ENCODE assay signal across 11 cellular contexts in genomic region chr15:58447244-58448010, GRCh38. TPM values are rescaled to one million over a fixed set of nuclear protein-coding genes. Genes with fewer than 3 reads are reported as not detected.
DNase-seq lines count a peak whose midpoint lies in the region; ATAC-seq, FAIRE-seq and TF ChIP-seq lines count a peak whose summit lies in the region.
"Had no signal": no experiment of that assay in that cellular context is flagged by ENCODE, and none has a peak within 500 bp of the region (broad histone marks: within the 10 kb centered on the region; RNA-seq: fewer than 3 reads in every experiment).

No MANE protein-coding gene starts in this region.

- H3K4me3 Mint-ChIP-seq in natural killer cell (no peak overlapping the region), endothelial cell (ENCODE audit: unreplicated experiment) (no peak overlapping the region)

- intact Hi-C loops in sciatic nerve (cut with DNase I): no loop called here
- intact Hi-C loops in natural killer cell (cut with micrococcal nuclease): no loop called here

- no peak overlapping the region for H3K4me3 ChIP-seq in bronchial epithelial cell (ENCODE audit: low read depth, low read length)
- H3K4me3 ChIP-seq: pancreas had no signal

- no peaks in the 10 kb centered on the region for H3K36me3 ChIP-seq in bronchial epithelial cell (ENCODE audit: control insufficient read depth, insufficient read depth, low read length)
- H3K36me3 ChIP-seq: pancreas had no signal

- H3K36me3 Mint-ChIP-seq in natural killer cell: no peaks in the 10 kb centered on the region
- H3K36me3 Mint-ChIP-seq in endothelial cell (ENCODE audit: low read depth, unreplicated experiment): no peaks in the 10 kb centered on the region

- peak; percentile 88 for DNase-seq in EH (ENCODE audit: low read depth)
- peak; percentile 97 for DNase-seq in MV-4-11 (lab: John Stamatoyannopoulos, UW)
- DNase-seq in bronchial epithelial cell (ENCODE audit: low read depth): peak; percentile 74
- no peak for DNase-seq in sciatic nerve (ENCODE audit: low spot score)
- no peak for DNase-seq in natural killer cell
- DNase-seq in activated CD4-positive, CD25-positive, alpha-beta regulatory T cell treated with anti-CD3 and anti-CD28 coated beads, Interleukin-2, amount 50 U/mL, for 72 hours: no peak
- DNase-seq in endothelial cell (ENCODE audit: low spot score): no peak
- no peak for DNase-seq in RWPE1 (ENCODE audit: low spot score)
- DNase-seq: HCEC 1CT; pancreas; stimulated activated CD8-positive, alpha-beta memory T cell treated with anti-CD3 and anti-CD28 coated beads, Interleukin-4, amount 100 ng/mL, for 48 hours had no signal

- H3K27ac ChIP-seq in RWPE1: no peak overlapping the region

- TF ChIP-seq CTCF in bronchial epithelial cell (IDR thresholded peaks at IDR 0.05; ENCODE audit: insufficient read depth, low read length, severe bottlenecking) (no peak), natural killer cell (IDR thresholded peaks at IDR 0.05) (no peak), endothelial cell (IDR thresholded peaks at IDR 0.05; ENCODE audit: unreplicated experiment) (no peak), RWPE1 (conservative IDR thresholded peaks at IDR 0.05; ENCODE audit: low read depth) (no peak)

- H3K27ac Mint-ChIP-seq in natural killer cell: peak overlapping the region in 1 of 2 donors; percentile 63
- no peak overlapping the region for H3K27ac Mint-ChIP-seq in endothelial cell (ENCODE audit: unreplicated experiment)

- no peak for FAIRE-seq in bronchial epithelial cell (lab: Jason Lieb, UNC)
- FAIRE-seq: pancreas had no signal

- H3K9me3 Mint-ChIP-seq in natural killer cell (no peaks in the 10 kb centered on the region), endothelial cell (ENCODE audit: unreplicated experiment) (no peaks in the 10 kb centered on the region)

- H3K4me1 Mint-ChIP-seq in natural killer cell (peaks cover 36 to 40% of the 10 kb centered on the region in 2 donors), endothelial cell (ENCODE audit: unreplicated experiment) (peaks cover 13% of the 10 kb centered on the region)

- H3K27me3 Mint-ChIP-seq in natural killer cell (ENCODE audit: low read depth in 2 of 2): no peaks in the 10 kb centered on the region
- peaks cover 1% of the 10 kb centered on the region for H3K27me3 Mint-ChIP-seq in endothelial cell (ENCODE audit: unreplicated experiment)

- ATAC-seq in sciatic nerve (peak; percentile 63), natural killer cell (no peak)

- POLR2A ChIA-PET in RWPE1 (lab: Yijun Ruan, JAX; ENCODE audit: low non-redundant PET): no interaction called here

- no peaks in the 10 kb centered on the region for H3K27me3 ChIP-seq in bronchial epithelial cell (ENCODE audit: control insufficient read depth, insufficient read depth, low read length)
- H3K27me3 ChIP-seq: pancreas had no signal

- CTCF ChIA-PET in RWPE1 (lab: Yijun Ruan, JAX): interaction anchor here (0.6 kb wide), 2 partner anchors 26 to 483 kb away, joined by 3 to 5 read pairs; no protein-coding TSS in a partner anchor

RNA-seq across cellular contexts. Expression of gene LIPC, which starts 15.6 kb away (rescaled TPM):
- total RNA-seq in bronchial epithelial cell (0.26 TPM in 1 of 2 replicates, not detected in the other), sciatic nerve (24.4 TPM), natural killer cell (1 to 10 TPM; 5.3 to 7.1 (median 5.3) TPM), endothelial cell (ENCODE audit: unreplicated experiment) (not detected)

Comparison
In these comparisons a context has a peak if more than half of its experiments do, and no peak if none do; other contexts are left out.
1. DNase-seq: peak in EH (single experiment), MV-4-11 (single experiment) and bronchial epithelial cell (single experiment); none in sciatic nerve (single experiment), natural killer cell (single experiment), activated CD4-positive, CD25-positive, alpha-beta regulatory T cell treated with anti-CD3 and anti-CD28 coated beads, Interleukin-2, amount 50 U/mL, for 72 hours (single experiment), endothelial cell (single experiment) and RWPE1 (single experiment).